In genomic region chr3:183295211-183295610, GRCh38 we compare ENCODE assay signal across 10 cellular contexts. TPM values are rescaled to one million over a fixed set of nuclear protein-coding genes. Genes with fewer than 3 reads are reported as not detected.
DNase-seq lines count a peak whose midpoint lies in the region; ATAC-seq and TF ChIP-seq lines count a peak whose summit lies in the region.
"Had no signal": no experiment of that assay in that cellular context is flagged by ENCODE, and none has a peak within 500 bp of the region (broad histone marks: within the 10 kb centered on the region; RNA-seq: fewer than 3 reads in every experiment).

No MANE protein-coding gene starts in this region.

- H3K4me3 Mint-ChIP-seq in chondrocyte (ENCODE audit: unreplicated experiment), result no peak overlapping the region
- H3K4me3 Mint-ChIP-seq: activated naive CD4-positive, alpha-beta T cell treated with anti-CD3 and anti-CD28 coated beads for 36 hours had no signal

- H3K36me3 Mint-ChIP-seq in chondrocyte (ENCODE audit: low read depth), result peaks cover 4% of the 10 kb centered on the region

- DNase-seq in MV-4-11 (lab: John Stamatoyannopoulos, UW), result peak; percentile 97
- no peak for DNase-seq in chondrocyte (ENCODE audit: low spot score)
- peak; percentile 63 for DNase-seq in myocyte (ENCODE audit: low read depth)
- no peak for DNase-seq in stimulated activated CD4-positive, alpha-beta T cell treated with anti-CD3 and anti-CD28 coated beads, Interleukin-15, amount 100 ng/mL, for 24 hours
- DNase-seq in stimulated activated naive CD8-positive, alpha-beta T cell treated with anti-CD3 and anti-CD28 coated beads, Interleukin-15, Interleukin-2, amounts not matched to agents 100 U/mL and 50 U/mL, for 24 hours, result no peak
- DNase-seq: activated naive CD4-positive, alpha-beta T cell treated with anti-CD3 and anti-CD28 coated beads for 36 hours; DMS 273 treated with DMSO at 0.1 percent for 48 hours had no signal

- H3K27ac Mint-ChIP-seq in chondrocyte (ENCODE audit: unreplicated experiment), result peak overlapping the region; percentile 59
- H3K27ac Mint-ChIP-seq: activated naive CD4-positive, alpha-beta T cell treated with anti-CD3 and anti-CD28 coated beads for 36 hours had no signal

- TF ChIP-seq CTCF in C4-2B (conservative IDR thresholded peaks at IDR 0.05) (no peak), chondrocyte (IDR thresholded peaks at IDR 0.05) (no peak)

- no peaks in the 10 kb centered on the region for H3K27me3 Mint-ChIP-seq in chondrocyte (ENCODE audit: low read depth)

- H3K9me3 Mint-ChIP-seq in chondrocyte (ENCODE audit: low read depth), result peaks cover 3% of the 10 kb centered on the region
- H3K9me3 Mint-ChIP-seq: activated naive CD4-positive, alpha-beta T cell treated with anti-CD3 and anti-CD28 coated beads for 36 hours had no signal

- no peak for ATAC-seq in HG02981 (IDR thresholded peaks at IDR 0.05; ENCODE audit: unreplicated experiment)
- ATAC-seq in stimulated activated naive CD8-positive, alpha-beta T cell treated with anti-CD3 and anti-CD28 coated beads, Interleukin-15, Interleukin-2, amounts not matched to agents 100 U/mL and 50 U/mL, for 24 hours, result no peak
- no peak for ATAC-seq in HG02623 (IDR thresholded peaks at IDR 0.05; ENCODE audit: unreplicated experiment)

- peaks cover 47% of the 10 kb centered on the region for H3K4me1 Mint-ChIP-seq in chondrocyte (ENCODE audit: low read depth)

- peak overlapping the region; percentile 82 for H3K27ac ChIP-seq in C4-2B

RNA-seq across cellular contexts. Expression of gene B3GNT5, which starts 42.2 kb away (rescaled TPM):
- total RNA-seq in chondrocyte (12.3 to 21.2 TPM (median 19.9 TPM) in 3 replicates), myocyte (8.3 and 11.2 TPM in 2 replicates)
- polyA plus RNA-seq in myocyte (2012), result 2.6 TPM

Comparison
In these comparisons a context has a peak if more than half of its experiments do, and no peak if none do; other contexts are left out.
1. DNase-seq: peak in MV-4-11 (single experiment) and myocyte (single experiment); none in chondrocyte (single experiment), stimulated activated CD4-positive, alpha-beta T cell treated with anti-CD3 and anti-CD28 coated beads, Interleukin-15, amount 100 ng/mL, for 24 hours (single experiment) and stimulated activated naive CD8-positive, alpha-beta T cell treated with anti-CD3 and anti-CD28 coated beads, Interleukin-15, Interleukin-2, amounts not matched to agents 100 U/mL and 50 U/mL, for 24 hours (single experiment).